1 cellular context compared by ENCODE assay signal in genomic region chr1:202085682-202086373, GRCh38.
TF ChIP-seq lines count a peak whose summit lies in the region.

No MANE protein-coding gene starts in this region.

TF ChIP-seq in HepG2, 621 proteins besides CTCF, POLR2A, EP300 and RAD21 (continued from another document and continues in another):
- TF ChIP-seq ZNF281 (CRISPR knock-in tag; IDR thresholded peaks at IDR 0.05; ENCODE audit: borderline replicate concordance), result peak; percentile 85
- 0 out of 2 replicates have a peak, but pooled peaks have one; percentile 12 for TF ChIP-seq HNRNPL (IDR thresholded peaks at IDR 0.05; ENCODE audit: low read depth, low read length)
- peak; percentile 82 for TF ChIP-seq RARA (CRISPR knock-in tag; IDR thresholded peaks at IDR 0.05)
- no peak; the same call in 1 of the 2 replicates for TF ChIP-seq BRD4 (CRISPR knock-in tag; IDR thresholded peaks at IDR 0.05)
- no peak for TF ChIP-seq ZNF660 (CRISPR knock-in tag; IDR thresholded peaks at IDR 0.05; ENCODE audit: borderline replicate concordance, low read depth)
- no peak for TF ChIP-seq ZNF552 (CRISPR knock-in tag; IDR thresholded peaks at IDR 0.05; ENCODE audit: borderline replicate concordance)
- TF ChIP-seq HNRNPK (IDR thresholded peaks at IDR 0.05; ENCODE audit: low read depth, low read length, poor library complexity, severe bottlenecking), result no peak
- TF ChIP-seq ARID5B (CRISPR knock-in tag; IDR thresholded peaks at IDR 0.05), result peak; percentile 72
- no peak for TF ChIP-seq ZNF230 (CRISPR knock-in tag; IDR thresholded peaks at IDR 0.05)
- TF ChIP-seq MATR3 (CRISPR knock-in tag; IDR thresholded peaks at IDR 0.05), result no peak
- no peak for TF ChIP-seq ZNF75D (CRISPR knock-in tag; IDR thresholded peaks at IDR 0.05; ENCODE audit: borderline replicate concordance)
- peak; percentile 50; the same call in 1 of the 2 replicates for TF ChIP-seq ZBED4 (CRISPR knock-in tag; IDR thresholded peaks at IDR 0.05; ENCODE audit: borderline replicate concordance)
- no peak for TF ChIP-seq ATF7-NPFF (CRISPR knock-in tag; IDR thresholded peaks at IDR 0.05; ENCODE audit: low read depth)
- no peak for TF ChIP-seq ATM (IDR thresholded peaks at IDR 0.05; ENCODE audit: borderline replicate concordance)
- TF ChIP-seq ZNF629 (CRISPR knock-in tag; conservative IDR thresholded peaks at IDR 0.05), result no peak
- TF ChIP-seq ZNF747 (CRISPR knock-in tag; IDR thresholded peaks at IDR 0.05; ENCODE audit: borderline replicate concordance), result peak; percentile 80; the same call in 1 of the 2 replicates
- TF ChIP-seq MLXIP (CRISPR knock-in tag; IDR thresholded peaks at IDR 0.05; ENCODE audit: borderline replicate concordance), result no peak
- TF ChIP-seq ISL2 (CRISPR knock-in tag; IDR thresholded peaks at IDR 0.05), result no peak
- no peak for TF ChIP-seq IKZF4 (CRISPR knock-in tag; IDR thresholded peaks at IDR 0.05; ENCODE audit: borderline replicate concordance, low read depth, not compliant biosample characterization)
- peak; percentile 33; the same call in 1 of the 2 replicates for TF ChIP-seq CREM (IDR thresholded peaks at IDR 0.05)
- TF ChIP-seq CREM (CRISPR knock-in tag; IDR thresholded peaks at IDR 0.05), result no peak
- peak; percentile 48; the same call in 1 of the 2 replicates for TF ChIP-seq TFE3 (CRISPR knock-in tag; IDR thresholded peaks at IDR 0.05)
- TF ChIP-seq ZSCAN9 (CRISPR knock-in tag; IDR thresholded peaks at IDR 0.05; ENCODE audit: borderline replicate concordance), result peak; percentile 95
- TF ChIP-seq PATZ1 (CRISPR knock-in tag; IDR thresholded peaks at IDR 0.05), result peak; percentile 93
- peak; percentile 81 for TF ChIP-seq ZNF331 (CRISPR knock-in tag; IDR thresholded peaks at IDR 0.05)
- TF ChIP-seq HNF4G (IDR thresholded peaks at IDR 0.05; ENCODE audit: borderline replicate concordance, low read depth, low read length), result peak; percentile 53; the same call in 1 of the 2 replicates
- TF ChIP-seq HNF4G (CRISPR knock-in tag; IDR thresholded peaks at IDR 0.05; ENCODE audit: borderline replicate concordance, low read depth), result peak; percentile 72; the same call in 1 of the 2 replicates
- no peak for TF ChIP-seq ZNF235 (CRISPR knock-in tag; IDR thresholded peaks at IDR 0.05; ENCODE audit: borderline replicate concordance)
- TF ChIP-seq ELF1 (CRISPR knock-in tag; IDR thresholded peaks at IDR 0.05), result peak; percentile 58
- no peak for TF ChIP-seq FOXA1 (IDR thresholded peaks at IDR 0.05)
- TF ChIP-seq FOXA1 (CRISPR knock-in tag; IDR thresholded peaks at IDR 0.05), result peak; percentile 72; the same call in 1 of the 2 replicates
- TF ChIP-seq ZSCAN22 (CRISPR knock-in tag; IDR thresholded peaks at IDR 0.05), result no peak
- TF ChIP-seq AKAP8 (CRISPR knock-in tag; IDR thresholded peaks at IDR 0.05), result peak; percentile 58; the same call in 1 of the 2 replicates
- TF ChIP-seq RBM39 (IDR thresholded peaks at IDR 0.05; ENCODE audit: low read depth, low read length, poor library complexity, severe bottlenecking), result no peak
- TF ChIP-seq EHMT2 (IDR thresholded peaks at IDR 0.05; ENCODE audit: borderline replicate concordance, low read depth, low read length), result no peak
- TF ChIP-seq KLF9 (CRISPR knock-in tag; IDR thresholded peaks at IDR 0.05; ENCODE audit: low read depth), result 0 out of 2 replicates have a peak, but pooled peaks have one; percentile 45
- TF ChIP-seq ZXDC (CRISPR knock-in tag; IDR thresholded peaks at IDR 0.05), result no peak
- TF ChIP-seq SKI (IDR thresholded peaks at IDR 0.05; ENCODE audit: partially characterized antibody), result peak; percentile 66
- TF ChIP-seq PCBP2 (optimal IDR thresholded peaks at IDR 0.05; ENCODE audit: low read depth, low read length, poor library complexity, severe bottlenecking), result no peak
- peak; percentile 56; the same call in 1 of the 2 replicates for TF ChIP-seq YEATS4 (CRISPR knock-in tag; IDR thresholded peaks at IDR 0.05; ENCODE audit: borderline replicate concordance)
- no peak; the same call in 1 of the 2 replicates for TF ChIP-seq KDM5B (CRISPR knock-in tag; IDR thresholded peaks at IDR 0.05; ENCODE audit: borderline replicate concordance)
- TF ChIP-seq SPEN (CRISPR knock-in tag; IDR thresholded peaks at IDR 0.05; ENCODE audit: low read depth), result peak; percentile 81; the same call in 1 of the 2 replicates
- TF ChIP-seq HOXA9 (CRISPR knock-in tag; IDR thresholded peaks at IDR 0.05; ENCODE audit: borderline replicate concordance), result 0 out of 2 replicates have a peak, but pooled peaks have one; percentile 18
